15 cellular contexts compared by ENCODE assay signal in genomic region chr17:48406936-48407567, GRCh38. TPM values are rescaled to one million over a fixed set of nuclear protein-coding genes. Genes with fewer than 3 reads are reported as not detected.
DNase-seq lines count a peak whose midpoint lies in the region; ATAC-seq and TF ChIP-seq lines count a peak whose summit lies in the region.
"Had no signal": no experiment of that assay in that cellular context is flagged by ENCODE, and none has a peak within 500 bp of the region (broad histone marks: within the 10 kb centered on the region; RNA-seq: fewer than 3 reads in every experiment).

No MANE protein-coding gene starts in this region.

- CTCF ChIA-PET in A673 (lab: Charles Lee): no interaction called here
- CTCF ChIA-PET in CD4-positive, alpha-beta memory T cell (lab: Charles Lee; ENCODE audit: partially characterized antibody): interaction anchor here (1.3 kb wide), 1 partner anchor 88 kb away, joined by 3 read pairs; no protein-coding TSS in a partner anchor
- CTCF ChIA-PET in activated CD8-positive, alpha-beta T cell treated with anti-CD3 and anti-CD28 coated beads for 36 hours (lab: Charles Lee): interaction anchor here (1.4 to 2.1 kb wide), 2 partner anchors 40 to 54 kb away, joined by 4 to 8 read pairs; no protein-coding TSS in a partner anchor

- H3K4me1 ChIP-seq in A673 (ENCODE audit: insufficient read depth, low read length, poor library complexity, severe bottlenecking): peaks cover 10% of the 10 kb centered on the region
- H3K4me1 ChIP-seq in CD4-positive, alpha-beta memory T cell (ENCODE audit: insufficient read depth, low read length): peaks cover 61% of the 10 kb centered on the region

- no peaks in the 10 kb centered on the region for H3K27me3 ChIP-seq in A673 (replicated peaks; ENCODE audit: insufficient read depth, low read depth, low read length, poor library complexity)
- no peaks in the 10 kb centered on the region for H3K27me3 ChIP-seq in CD4-positive, alpha-beta memory T cell (ENCODE audit: insufficient read depth, low read length)

- no peak overlapping the region for H3K4me3 ChIP-seq in A673 (ENCODE audit: low read depth, low read length, poor library complexity, severe bottlenecking)
- no peak overlapping the region for H3K4me3 ChIP-seq in CD4-positive, alpha-beta memory T cell (ENCODE audit: low read length in 2 of 2)
- H3K4me3 ChIP-seq: thoracic aorta had no signal

- TF ChIP-seq CTCF in A673 (conservative IDR thresholded peaks at IDR 0.05; ENCODE audit: low read depth, low read length) (no peak), progenitor cell of endocrine pancreas (IDR thresholded peaks at IDR 0.05; ENCODE audit: unreplicated experiment) (no peak)
- no peak for TF ChIP-seq CTCF in activated CD8-positive, alpha-beta T cell treated with anti-CD3 and anti-CD28 coated beads for 36 hours (IDR thresholded peaks at IDR 0.05)

- no TSS peak for BruUV-seq in A673 (replicated peaks; lab: Mats Ljungman, UMichigan)

- peak; percentile 45 for ATAC-seq in activated CD8-positive, alpha-beta T cell treated with anti-CD3 and anti-CD28 coated beads for 36 hours
- no peak for ATAC-seq in HG03571 (IDR thresholded peaks at IDR 0.05; ENCODE audit: unreplicated experiment)
- ATAC-seq: esophagus mucosa had no signal

- peaks cover 39 to 76% (median 52%) of the 10 kb centered on the region in 4 donors for H3K4me1 Mint-ChIP-seq in CD4-positive, alpha-beta memory T cell
- peaks cover 55% of the 10 kb centered on the region for H3K4me1 Mint-ChIP-seq in activated CD8-positive, alpha-beta T cell treated with anti-CD3 and anti-CD28 coated beads for 36 hours (ENCODE audit: low read depth)
- H3K4me1 Mint-ChIP-seq in immature natural killer cell (peaks cover 54 to 73% of the 10 kb centered on the region in 2 donors), progenitor cell of endocrine pancreas (ENCODE audit: low read depth) (no peaks in the 10 kb centered on the region)

- H3K27me3 Mint-ChIP-seq in CD4-positive, alpha-beta memory T cell: no peaks in the 10 kb centered on the region
- H3K27me3 Mint-ChIP-seq in activated CD8-positive, alpha-beta T cell treated with anti-CD3 and anti-CD28 coated beads for 36 hours: no peaks in the 10 kb centered on the region
- H3K27me3 Mint-ChIP-seq in immature natural killer cell (ENCODE audit: low read depth in 3 of 3) (peaks cover 0 to 3% (median 0%) of the 10 kb centered on the region in 3 donors), progenitor cell of endocrine pancreas (peaks cover 3% of the 10 kb centered on the region)

- no peaks in the 10 kb centered on the region for H3K36me3 ChIP-seq in A673 (ENCODE audit: insufficient read depth, low read length, poor library complexity, severe bottlenecking)
- peaks cover 4% of the 10 kb centered on the region for H3K36me3 ChIP-seq in CD4-positive, alpha-beta memory T cell (ENCODE audit: insufficient read depth, low read length)
- H3K36me3 ChIP-seq: thoracic aorta had no signal

- H3K27ac Mint-ChIP-seq in CD4-positive, alpha-beta memory T cell: peak overlapping the region; percentile 2 to 89 (median 64)
- peak overlapping the region; percentile 90 for H3K27ac Mint-ChIP-seq in activated CD8-positive, alpha-beta T cell treated with anti-CD3 and anti-CD28 coated beads for 36 hours
- H3K27ac Mint-ChIP-seq in immature natural killer cell (peak overlapping the region; percentile 28 to 86 (median 56)), progenitor cell of endocrine pancreas (no peak overlapping the region)

- POLR2A ChIA-PET in A673 (lab: Charles Lee; ENCODE audit: low non-redundant PET): interaction anchor here (0.6 kb wide), 1 partner anchor 290 kb away, joined by 4 read pairs; no protein-coding TSS in a partner anchor
- POLR2A ChIA-PET in CD4-positive, alpha-beta memory T cell (lab: Charles Lee; ENCODE audit: partially characterized antibody): interaction anchor here (0.9 kb wide), 1 partner anchor 18 kb away, joined by 3 read pairs; no protein-coding TSS in a partner anchor
- POLR2A ChIA-PET in activated CD8-positive, alpha-beta T cell treated with anti-CD3 and anti-CD28 coated beads for 36 hours (lab: Charles Lee): interaction anchor here (1.0 kb wide), 1 partner anchor 10 kb away, joined by 3 read pairs; no protein-coding TSS in a partner anchor

- H3K9me3 Mint-ChIP-seq in CD4-positive, alpha-beta memory T cell: no peaks in the 10 kb centered on the region
- no peaks in the 10 kb centered on the region for H3K9me3 Mint-ChIP-seq in activated CD8-positive, alpha-beta T cell treated with anti-CD3 and anti-CD28 coated beads for 36 hours
- H3K9me3 Mint-ChIP-seq in immature natural killer cell: no peaks in the 10 kb centered on the region
- no peaks in the 10 kb centered on the region for H3K9me3 Mint-ChIP-seq in progenitor cell of endocrine pancreas (ENCODE audit: low read depth)

- peak overlapping the region in 6 of 8 donors; percentile 7 to 63 (median 32) for H3K4me3 Mint-ChIP-seq in CD4-positive, alpha-beta memory T cell
- peak overlapping the region; percentile 18 for H3K4me3 Mint-ChIP-seq in activated CD8-positive, alpha-beta T cell treated with anti-CD3 and anti-CD28 coated beads for 36 hours
- no peak overlapping the region for H3K4me3 Mint-ChIP-seq in immature natural killer cell
- H3K4me3 Mint-ChIP-seq in progenitor cell of endocrine pancreas (ENCODE audit: low read depth): no peak overlapping the region

- peak overlapping the region; percentile 22 for H3K27ac ChIP-seq in A673 (ENCODE audit: low read depth, low read length, poor library complexity, severe bottlenecking)
- H3K27ac ChIP-seq in CD4-positive, alpha-beta memory T cell (ENCODE audit: low read depth, low read length): no peak overlapping the region
- H3K27ac ChIP-seq: C4-2B, KMS-11, thoracic aorta had no signal

- no peaks in the 10 kb centered on the region for H3K9me3 ChIP-seq in A673 (ENCODE audit: low read depth, low read length, poor library complexity, severe bottlenecking)
- no peaks in the 10 kb centered on the region for H3K9me3 ChIP-seq in CD4-positive, alpha-beta memory T cell (ENCODE audit: control insufficient read depth in 1 of 2, low read length in 2 of 2)
- H3K9me3 ChIP-seq: thoracic aorta had no signal

- H3K36me3 Mint-ChIP-seq in CD4-positive, alpha-beta memory T cell: peaks cover 37 to 52% of the 10 kb centered on the region in 2 donors
- H3K36me3 Mint-ChIP-seq in activated CD8-positive, alpha-beta T cell treated with anti-CD3 and anti-CD28 coated beads for 36 hours (ENCODE audit: low read depth): peaks cover 53% of the 10 kb centered on the region
- H3K36me3 Mint-ChIP-seq in immature natural killer cell (peaks cover 14 to 40% (median 23%) of the 10 kb centered on the region in 3 donors), progenitor cell of endocrine pancreas (ENCODE audit: insufficient read depth) (no peaks in the 10 kb centered on the region)

- DNase-seq in A673 (ENCODE audit: low spot score) (peak; percentile 84), immature natural killer cell (no peak), midbrain (lab: John Stamatoyannopoulos, UW) (no peak), progenitor cell of endocrine pancreas (ENCODE audit: low spot score, unreplicated experiment) (no peak)
- no peak for DNase-seq in CD4-positive, alpha-beta memory T cell
- no peak for DNase-seq in activated CD8-positive, alpha-beta T cell treated with anti-CD3 and anti-CD28 coated beads for 36 hours
- DNase-seq: HCEC 1CT, NCI-H1436 treated with DMSO at 0.1 percent for 48 hours, NCI-H526 treated with DMSO at 0.1 percent for 48 hours, RPMI8226 had no signal

- intact Hi-C loops in A673 (cut with micrococcal nuclease; ENCODE audit: unreplicated experiment): loop anchor here (5.0 kb wide), 1 partner anchor 35 kb away; no protein-coding TSS in a partner anchor
- intact Hi-C loops in CD4-positive, alpha-beta memory T cell (cut with micrococcal nuclease): no loop called here
- intact Hi-C loops in activated CD8-positive, alpha-beta T cell treated with anti-CD3 and anti-CD28 coated beads for 36 hours (cut with micrococcal nuclease): no loop called here

RNA-seq across cellular contexts. Expression of gene SKAP1, which starts 23.0 kb away (rescaled TPM):
- total RNA-seq in A673 (2021) (not detected in 2 replicates), progenitor cell of endocrine pancreas (0.69 and 1.0 TPM in 2 replicates)
- 10 to 100 TPM; 83.4 to 88.7 TPM for total RNA-seq in CD4-positive, alpha-beta memory T cell
- 100 to 1,000 TPM; 242 to 336 TPM for polyA plus RNA-seq in CD4-positive, alpha-beta memory T cell
- total RNA-seq in activated CD8-positive, alpha-beta T cell treated with anti-CD3 and anti-CD28 coated beads for 36 hours: 10 to 100 TPM; 73.9 to 81.3 TPM
- 100 to 1,000 TPM; 325 to 458 (median 329) TPM for polyA plus RNA-seq in immature natural killer cell

Comparison
In these comparisons a context has a peak if more than half of its experiments do, and no peak if none do; other contexts are left out.
1. H3K4me3 Mint-ChIP-seq: peak in CD4-positive, alpha-beta memory T cell (6 of 8) and activated CD8-positive, alpha-beta T cell treated with anti-CD3 and anti-CD28 coated beads for 36 hours (single experiment); none in immature natural killer cell (0 of 5) and progenitor cell of endocrine pancreas (single experiment).
2. RNA of gene SKAP1, which starts 23.0 kb away (total RNA-seq): 83.4 to 88.7 TPM in CD4-positive, alpha-beta memory T cell and 73.9 to 81.3 TPM in activated CD8-positive, alpha-beta T cell treated with anti-CD3 and anti-CD28 coated beads for 36 hours; 0.69 to 1.0 TPM in progenitor cell of endocrine pancreas and not detected in A673; every median in the first group is over 10 times any median in the second.